In the genomic region with DNA sequence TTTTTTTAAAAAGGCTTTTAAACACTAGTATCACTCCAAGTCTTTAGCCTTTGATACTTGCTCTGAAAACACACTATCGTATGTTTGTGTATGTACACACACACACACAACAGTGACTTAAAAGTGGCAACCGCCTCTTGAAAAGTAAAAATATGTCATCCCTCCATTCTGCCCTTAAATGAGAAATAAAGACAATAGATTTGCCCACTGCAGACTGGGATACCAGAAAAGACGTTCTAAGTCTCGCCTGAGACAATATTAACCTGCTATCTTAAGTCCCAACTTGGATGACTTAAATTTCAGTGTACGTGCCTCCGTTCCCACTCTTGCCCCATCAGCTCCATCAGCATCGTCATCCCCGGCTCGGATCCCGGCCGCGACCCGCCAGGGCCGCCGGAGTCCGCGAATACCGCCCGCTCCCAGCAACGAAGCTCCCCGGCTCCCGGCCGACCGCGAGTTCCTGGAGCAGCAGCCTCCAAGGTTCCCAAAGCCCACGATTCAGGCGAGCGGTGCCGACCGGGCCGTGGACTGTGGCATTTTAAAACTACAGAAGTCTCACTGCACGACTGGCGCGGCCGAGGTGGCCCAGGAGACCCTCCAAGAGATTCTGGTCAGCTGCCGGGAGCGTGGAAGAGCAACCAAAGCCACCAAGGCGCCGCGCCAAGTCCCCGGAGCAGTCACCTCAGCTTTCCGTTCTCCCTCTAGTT, we compare ENCODE assay signal across 8 cellular contexts. TPM values are rescaled to one million over a fixed set of nuclear protein-coding genes. Genes with fewer than 3 reads are reported as not detected.
DNase-seq lines count a peak whose midpoint lies in the region; ATAC-seq and TF ChIP-seq lines count a peak whose summit lies in the region.

No MANE protein-coding gene starts in this region.

- POLR2A ChIA-PET in CD4-positive, alpha-beta memory T cell (lab: Charles Lee; ENCODE audit: partially characterized antibody), result interaction anchor here (0.6 to 8.6 kb wide), 23 partner anchors 9 to 542 kb away, joined by 3 to 99 read pairs (median 4); a partner anchor contains a TSS

- H3K4me3 Mint-ChIP-seq in CD4-positive, alpha-beta memory T cell, result peak overlapping the region; percentile 92 to 100 (median 100)

- H3K36me3 ChIP-seq in CD4-positive, alpha-beta memory T cell (ENCODE audit: insufficient read depth, low read length), result no peaks in the 10 kb centered on the region
- H3K36me3 ChIP-seq in WERI-Rb-1 (no peaks in the 10 kb centered on the region; the same call in 1 of the 2 replicates), lower lobe of right lung (no peaks in the 10 kb centered on the region)

- peaks cover 0 to 37% of the 10 kb centered on the region in 2 donors for H3K36me3 Mint-ChIP-seq in CD4-positive, alpha-beta memory T cell

- H3K4me3 ChIP-seq in CD4-positive, alpha-beta memory T cell (ENCODE audit: low read length in 2 of 2), result peak overlapping the region; percentile 78 to 89
- peak overlapping the region; percentile 78 for H3K4me3 ChIP-seq in WERI-Rb-1 (ENCODE audit: low read depth, low read length)
- peak overlapping the region; percentile 54 to 97 (median 88) for H3K4me3 ChIP-seq in dorsolateral prefrontal cortex
- peak overlapping the region; percentile 85 for H3K4me3 ChIP-seq in lower lobe of right lung

- no peaks in the 10 kb centered on the region for H3K27me3 ChIP-seq in CD4-positive, alpha-beta memory T cell (ENCODE audit: insufficient read depth, low read length)
- H3K27me3 ChIP-seq in WERI-Rb-1 (ENCODE audit: insufficient read depth, low read depth, severe bottlenecking) (no peaks in the 10 kb centered on the region), dorsolateral prefrontal cortex (no peaks in the 10 kb centered on the region), lower lobe of right lung (ENCODE audit: low read depth) (no peaks in the 10 kb centered on the region)

- CTCF ChIA-PET in CD4-positive, alpha-beta memory T cell (lab: Charles Lee; ENCODE audit: partially characterized antibody), result interaction anchor here (0.8 to 7.9 kb wide), 11 partner anchors 12 to 264 kb away, joined by 3 to 94 read pairs (median 6); a partner anchor contains a TSS

- peaks cover 41% of the 10 kb centered on the region for H3K4me1 ChIP-seq in CD4-positive, alpha-beta memory T cell (ENCODE audit: insufficient read depth, low read length)
- H3K4me1 ChIP-seq in lower lobe of right lung, result peaks cover 43% of the 10 kb centered on the region

- H3K27me3 Mint-ChIP-seq in CD4-positive, alpha-beta memory T cell, result no peaks in the 10 kb centered on the region

- peaks cover 17 to 59% (median 26%) of the 10 kb centered on the region in 4 donors for H3K4me1 Mint-ChIP-seq in CD4-positive, alpha-beta memory T cell

- peak overlapping the region; percentile 98 for H3K27ac ChIP-seq in CD4-positive, alpha-beta memory T cell (ENCODE audit: low read depth, low read length)
- peak overlapping the region; percentile 99 for H3K27ac ChIP-seq in WERI-Rb-1
- H3K27ac ChIP-seq in dorsolateral prefrontal cortex, result peak overlapping the region; percentile 95 to 100 (median 99)
- peak overlapping the region; percentile 97 for H3K27ac ChIP-seq in lower lobe of right lung

- H3K9me3 Mint-ChIP-seq in CD4-positive, alpha-beta memory T cell, result peaks cover 0 to 3% (median 0%) of the 10 kb centered on the region in 8 donors

- no peaks in the 10 kb centered on the region for H3K9me3 ChIP-seq in CD4-positive, alpha-beta memory T cell (ENCODE audit: control insufficient read depth in 1 of 2, low read length in 2 of 2)
- no peaks in the 10 kb centered on the region for H3K9me3 ChIP-seq in WERI-Rb-1 (ENCODE audit: severe bottlenecking)
- no peaks in the 10 kb centered on the region for H3K9me3 ChIP-seq in lower lobe of right lung

- H3K27ac Mint-ChIP-seq in CD4-positive, alpha-beta memory T cell, result peak overlapping the region; percentile 87 to 99 (median 99)

- ATAC-seq in lower lobe of right lung (peak in 1 of 2 donors; percentile 7), HG02571 (IDR thresholded peaks at IDR 0.05; ENCODE audit: unreplicated experiment) (no peak)

- intact Hi-C loops in CD4-positive, alpha-beta memory T cell (cut with micrococcal nuclease), result loop anchor here (2.0 to 5.0 kb wide), 2 partner anchors 206 to 556 kb away; no protein-coding TSS in a partner anchor
- intact Hi-C loops in dorsolateral prefrontal cortex (cut with DNase I), result loop anchor here (1.0 to 5.0 kb wide), 6 partner anchors 124 to 646 kb away; a partner anchor contains a TSS
- intact Hi-C loops in lower lobe of right lung (cut with DNase I), result no loop called here

- TF ChIP-seq CTCF in WERI-Rb-1 (IDR thresholded peaks at IDR 0.05; ENCODE audit: low read depth, low read length), result no peak
- peak in 1 of 56 donors; percentile 2 for TF ChIP-seq CTCF in dorsolateral prefrontal cortex (IDR thresholded peaks at IDR 0.05 in 54 of 56, conservative IDR thresholded peaks at IDR 0.05 in 2 of 56; ENCODE audit: low read depth in 1 of 56, partially characterized antibody in 56 of 56)
- TF ChIP-seq CTCF in lower lobe of right lung (IDR thresholded peaks at IDR 0.05), result no peak

- DNase-seq in CD4-positive, alpha-beta memory T cell, result peak in 2 of 5 donors; percentile 9 to 33
- peak; percentile 49 for DNase-seq in HuH-7.5 (ENCODE audit: low spot score)
- peak; percentile 25 for DNase-seq in WERI-Rb-1
- peak; percentile 31 to 71 (median 54) for DNase-seq in dorsolateral prefrontal cortex
- DNase-seq in lower lobe of right lung, result peak; percentile 72
- DNase-seq in stimulated activated CD8-positive, alpha-beta memory T cell treated with anti-CD3 and anti-CD28 coated beads, Interleukin-4, amount 100 ng/mL, for 48 hours, result peak; percentile 59
- DNase-seq in medulla oblongata (ENCODE audit: extremely low spot score), result no peak

RNA-seq across cellular contexts. Expression of a gene that starts 2.8 kb away (rescaled TPM):
- total RNA-seq in CD4-positive, alpha-beta memory T cell, result 10 to 100 TPM; 51.1 to 51.8 TPM
- 10 to 100 TPM in 1 of 2 donors, 1 to 10 TPM in 1; 6.3 to 12.7 TPM for polyA plus RNA-seq in CD4-positive, alpha-beta memory T cell
- total RNA-seq in dorsolateral prefrontal cortex, result 10 to 100 TPM; 18.3 to 54.8 (median 27.6) TPM
- total RNA-seq in lower lobe of right lung, result 26.3 TPM
